20 cellular contexts compared by ENCODE assay signal in genomic region chr11:134731562-134731961, GRCh38.
DNase-seq lines count a peak whose midpoint lies in the region; ATAC-seq and TF ChIP-seq lines count a peak whose summit lies in the region.
"Had no signal": no experiment of that assay in that cellular context is flagged by ENCODE, and none has a peak within 500 bp of the region (broad histone marks: within the 10 kb centered on the region; RNA-seq: fewer than 3 reads in every experiment).

No MANE protein-coding gene starts in this region.

- DNase-seq in NCI-H2227 (lab: John Stamatoyannopoulos, UW; ENCODE audit: unreplicated experiment): peak; percentile 4
- DNase-seq in NCI-H2227 treated with DMSO at 0.1 percent for 48 hours (lab: John Stamatoyannopoulos, UW): no peak
- peak; percentile 50 for DNase-seq in WTC11 (ENCODE audit: low spot score)
- DNase-seq in iPS-NIHi7 (ENCODE audit: extremely low spot score): peak; percentile 85
- DNase-seq in NCI-H1694 treated with DMSO at 0.1 percent for 48 hours (lab: John Stamatoyannopoulos, UW): no peak
- no peak for DNase-seq in HK-2 (ENCODE audit: unreplicated experiment)
- DNase-seq in RWPE1 (ENCODE audit: low spot score): no peak
- DNase-seq in HuH-7 (ENCODE audit: low spot score): no peak
- DNase-seq: activated CD4-positive, CD25-positive, alpha-beta regulatory T cell treated with anti-CD3 and anti-CD28 coated beads, Interleukin-2, amount 50 U/mL, for 72 hours; activated naive CD4-positive, alpha-beta T cell; activated T-cell treated with anti-CD3 and anti-CD28 coated beads, Interleukin-2, amount 50 U/mL, for 1 hour; adrenal gland; AML-193; DND-41; occipital lobe; PC-9; SHP77 treated with DMSO at 0.1 percent for 48 hours; thyroid gland had no signal

- no peak overlapping the region for H3K27ac ChIP-seq in RWPE1
- H3K27ac ChIP-seq: adrenal gland, coronary artery, PC-9, thyroid gland had no signal

- peaks cover 39% of the 10 kb centered on the region for H3K4me1 Mint-ChIP-seq in WTC11

- peak; percentile 93 for ATAC-seq in WTC11

- no peak for TF ChIP-seq CTCF in WTC11 (IDR thresholded peaks at IDR 0.05)
- TF ChIP-seq CTCF in RWPE1 (conservative IDR thresholded peaks at IDR 0.05; ENCODE audit: low read depth): no peak

- H3K36me3 Mint-ChIP-seq in WTC11: no peaks in the 10 kb centered on the region; the same call in none of the 2 replicates

- H3K27me3 Mint-ChIP-seq in WTC11 (ENCODE audit: low read depth): peaks cover 16% of the 10 kb centered on the region

- H3K27ac Mint-ChIP-seq in WTC11: no peak overlapping the region
- H3K27ac Mint-ChIP-seq: stimulated activated naive CD8-positive, alpha-beta T cell treated with anti-CD3 and anti-CD28 coated beads, Interleukin-15, Interleukin-2, amounts not matched to agents 100 ng/mL and 50 ng/mL, for 24 hours had no signal

- POLR2A ChIA-PET in WTC11 (lab: Charles Lee) (no interaction called here), RWPE1 (lab: Yijun Ruan, JAX; ENCODE audit: low non-redundant PET) (no interaction called here)

- CTCF ChIA-PET in WTC11 (lab: Charles Lee) (interaction anchor here (1.2 to 2.3 kb wide), 4 partner anchors 18 to 137 kb away, joined by 3 to 11 read pairs (median 4); no protein-coding TSS in a partner anchor), RWPE1 (lab: Yijun Ruan, JAX) (no interaction called here)

- H3K9me3 Mint-ChIP-seq in WTC11: peaks cover 8% of the 10 kb centered on the region
- H3K9me3 Mint-ChIP-seq: stimulated activated naive CD8-positive, alpha-beta T cell treated with anti-CD3 and anti-CD28 coated beads, Interleukin-15, Interleukin-2, amounts not matched to agents 100 ng/mL and 50 ng/mL, for 24 hours had no signal

- H3K4me3 Mint-ChIP-seq in WTC11: no peak overlapping the region
- H3K4me3 Mint-ChIP-seq: stimulated activated naive CD8-positive, alpha-beta T cell treated with anti-CD3 and anti-CD28 coated beads, Interleukin-15, Interleukin-2, amounts not matched to agents 100 ng/mL and 50 ng/mL, for 24 hours had no signal

TF ChIP-seq in WTC11, 78 proteins besides CTCF, POLR2A, EP300 and RAD21:
- TF ChIP-seq ZNF423 (CRISPR knock-in tag; IDR thresholded peaks at IDR 0.05) (peak; percentile 61; the same call in 1 of the 2 replicates), E2F1 (CRISPR knock-in tag; IDR thresholded peaks at IDR 0.05) (no peak), FOXP4 (CRISPR knock-in tag; IDR thresholded peaks at IDR 0.05) (0 out of 2 replicates have a peak, but pooled peaks have one; percentile 17), ETV6 (CRISPR knock-in tag; IDR thresholded peaks at IDR 0.05) (0 out of 2 replicates have a peak, but pooled peaks have one; percentile 26)

Comparison
In these comparisons a context has a peak if more than half of its experiments do, and no peak if none do; other contexts are left out.
1. DNase-seq: peak in NCI-H2227 (single experiment), WTC11 (single experiment) and iPS-NIHi7 (single experiment); none in NCI-H2227 treated with DMSO at 0.1 percent for 48 hours (single experiment), NCI-H1694 treated with DMSO at 0.1 percent for 48 hours (single experiment), HK-2 (single experiment), RWPE1 (single experiment) and HuH-7 (single experiment).